In genomic region chr12:105369014-105369413, GRCh38 we compare ENCODE assay signal across 17 cellular contexts. TPM values are rescaled to one million over a fixed set of nuclear protein-coding genes. Genes with fewer than 3 reads are reported as not detected.
DNase-seq lines count a peak whose midpoint lies in the region; ATAC-seq and TF ChIP-seq lines count a peak whose summit lies in the region.
"Had no signal": no experiment of that assay in that cellular context is flagged by ENCODE, and none has a peak within 500 bp of the region (broad histone marks: within the 10 kb centered on the region; RNA-seq: fewer than 3 reads in every experiment).

No MANE protein-coding gene starts in this region.

- no peak overlapping the region for H2AFZ ChIP-seq in mammary epithelial cell (ENCODE audit: low read depth, low read length)

- in situ Hi-C loops in mammary epithelial cell (cut with MboI; ENCODE audit: low sequenced_read_pairs in 2 of 2): loop anchor here in 1 of 2 donors (25.0 kb wide), 1 partner anchor 157 kb away; no protein-coding TSS in a partner anchor

- H4K20me1 ChIP-seq in mammary epithelial cell (ENCODE audit: insufficient read depth, low read length): no peaks in the 10 kb centered on the region

- no peaks in the 10 kb centered on the region for H3K27me3 ChIP-seq in mammary epithelial cell (ENCODE audit: insufficient read depth, low read length)
- H3K27me3 ChIP-seq: ovary had no signal

- ATAC-seq in left colon: peak; percentile 55
- no peak for ATAC-seq in HG02610 (IDR thresholded peaks at IDR 0.05; ENCODE audit: unreplicated experiment)
- ATAC-seq: activated T-cell treated with anti-CD3 and anti-CD28 coated beads, Interleukin-2, amount 50 U/mL, for 72 hours; Right ventricle myocardium inferior had no signal

- peaks cover 5% of the 10 kb centered on the region for H3K36me3 Mint-ChIP-seq in activated CD4-positive, alpha-beta memory T cell treated with anti-CD3 and anti-CD28 coated beads for 36 hours

- H3K9me3 ChIP-seq in mammary epithelial cell (replicated peaks; ENCODE audit: insufficient read depth, low read length): no peaks in the 10 kb centered on the region
- H3K9me3 ChIP-seq: ovary had no signal

- WGBS in mammary epithelial cell (ENCODE audit: low coverage, missing lambda C conversion rate): 80% methylated on average over 3 of the region's 3 CpGs

- DNase-seq in Ammon's horn (ENCODE audit: low spot score) (peak; percentile 20), HT-29 (ENCODE audit: low spot score) (peak; percentile 38), mammary epithelial cell (peak; percentile 45), left colon (no peak), cerebellum (ENCODE audit: low spot score) (no peak), GM19240 (ENCODE audit: insufficient read length, low spot score) (no peak)
- DNase-seq in activated CD4-positive, alpha-beta memory T cell treated with anti-CD3 and anti-CD28 coated beads for 36 hours: no peak
- DNase-seq: activated B cell treated with CpG ODN at 0.5 μM for 24 hours; activated T-cell treated with anti-CD3 and anti-CD28 coated beads, Interleukin-2, amount 50 U/mL, for 72 hours; NCI-H446; ovary; stimulated activated CD4-positive, alpha-beta T cell treated with anti-CD3 and anti-CD28 coated beads, Interleukin-1b, Interleukin-23, amount 100 ng/mL, for 48 hours; stimulated activated naive CD4-positive, alpha-beta T cell treated with Interleukin-2 at 50 U/mL for 16 hours had no signal

- POLR2A ChIA-PET in activated CD4-positive, alpha-beta memory T cell treated with anti-CD3 and anti-CD28 coated beads for 36 hours (lab: Charles Lee): no interaction called here

- H3K9ac ChIP-seq in mammary epithelial cell (ENCODE audit: insufficient read depth, low read length): no peak overlapping the region

- BruUV-seq in mammary epithelial cell (replicated peaks; lab: Mats Ljungman, UMichigan): no TSS peak

- dilution Hi-C loops in mammary epithelial cell (cut with HindIII; ENCODE audit: low sequenced_read_pairs): no loop called here

- CTCF ChIA-PET in mammary epithelial cell (lab: Charles Lee; ENCODE audit: low non-redundant PET): no interaction called here
- CTCF ChIA-PET in activated CD4-positive, alpha-beta memory T cell treated with anti-CD3 and anti-CD28 coated beads for 36 hours (lab: Charles Lee): interaction anchor here (2.1 kb wide), 1 partner anchor 15 kb away, joined by 8 read pairs; no protein-coding TSS in a partner anchor

- peaks cover 16% of the 10 kb centered on the region for H3K79me2 ChIP-seq in mammary epithelial cell (ENCODE audit: insufficient read depth, low read length)

- H3K27me3 Mint-ChIP-seq in activated CD4-positive, alpha-beta memory T cell treated with anti-CD3 and anti-CD28 coated beads for 36 hours: no peaks in the 10 kb centered on the region
- H3K27me3 Mint-ChIP-seq: activated B cell treated with CpG ODN at 0.5 μM for 24 hours; central memory CD8-positive, alpha-beta T cell had no signal

- no peak overlapping the region for H3K27ac Mint-ChIP-seq in activated CD4-positive, alpha-beta memory T cell treated with anti-CD3 and anti-CD28 coated beads for 36 hours
- H3K27ac Mint-ChIP-seq: activated B cell treated with CpG ODN at 0.5 μM for 24 hours; activated T-cell treated with anti-CD3 and anti-CD28 coated beads, Interleukin-2, amount 50 U/mL, for 72 hours had no signal

- H3K4me1 Mint-ChIP-seq in activated CD4-positive, alpha-beta memory T cell treated with anti-CD3 and anti-CD28 coated beads for 36 hours (ENCODE audit: low read depth): no peaks in the 10 kb centered on the region
- H3K4me1 Mint-ChIP-seq: central memory CD8-positive, alpha-beta T cell had no signal

- H3K36me3 ChIP-seq in mammary epithelial cell (ENCODE audit: insufficient read depth, low read length): peaks cover 20% of the 10 kb centered on the region
- H3K36me3 ChIP-seq: ovary had no signal

- no peak overlapping the region for H3K4me3 ChIP-seq in mammary epithelial cell (replicated peaks in 1 of 3; ENCODE audit: insufficient read depth in 1 of 3, low read depth in 2 of 3, low read length in 3 of 3)
- H3K4me3 ChIP-seq: lung, ovary had no signal

- no peak overlapping the region for H3K4me2 ChIP-seq in mammary epithelial cell (ENCODE audit: insufficient read depth, low read depth, low read length)

- no peak overlapping the region for H3K4me3 Mint-ChIP-seq in activated CD4-positive, alpha-beta memory T cell treated with anti-CD3 and anti-CD28 coated beads for 36 hours
- H3K4me3 Mint-ChIP-seq: activated B cell treated with CpG ODN at 0.5 μM for 24 hours; activated T-cell treated with anti-CD3 and anti-CD28 coated beads, Interleukin-2, amount 50 U/mL, for 72 hours; central memory CD8-positive, alpha-beta T cell had no signal

- no peak overlapping the region for H3K27ac ChIP-seq in mammary epithelial cell (ENCODE audit: insufficient read depth, low read depth, low read length)
- H3K27ac ChIP-seq: ovary had no signal

- intact Hi-C loops in mammary epithelial cell (cut with micrococcal nuclease): loop anchor here (1.0 kb wide), 1 partner anchor 134 kb away; no protein-coding TSS in a partner anchor
- intact Hi-C loops in left colon (cut with DNase I, micrococcal nuclease): no loop called here
- intact Hi-C loops in activated CD4-positive, alpha-beta memory T cell treated with anti-CD3 and anti-CD28 coated beads for 36 hours (cut with micrococcal nuclease): no loop called here

- H3K4me1 ChIP-seq in mammary epithelial cell (ENCODE audit: insufficient read depth, low read length): no peaks in the 10 kb centered on the region

- H3K9me3 Mint-ChIP-seq in activated CD4-positive, alpha-beta memory T cell treated with anti-CD3 and anti-CD28 coated beads for 36 hours: no peaks in the 10 kb centered on the region
- H3K9me3 Mint-ChIP-seq: activated B cell treated with CpG ODN at 0.5 μM for 24 hours; activated T-cell treated with anti-CD3 and anti-CD28 coated beads, Interleukin-2, amount 50 U/mL, for 72 hours; central memory CD8-positive, alpha-beta T cell had no signal

- TF ChIP-seq CTCF in mammary epithelial cell (conservative IDR thresholded peaks at IDR 0.05 in 1 of 2, IDR thresholded peaks at IDR 0.05 in 1 of 2; ENCODE audit: extremely low read depth in 1 of 2, insufficient read depth in 1 of 2, low read depth in 1 of 2, low read length in 2 of 2): peak in 1 of 2 donors; percentile 41

RNA-seq across cellular contexts. Expression of gene C12orf75, which starts 38.5 kb away (rescaled TPM):
- total RNA-seq in HT-29 (2014; rRNA removed; shearing (Covaris generic)): 81.9 and 94.0 TPM in 2 replicates
- total RNA-seq in mammary epithelial cell: 100 to 1,000 TPM in 1 of 2 donors, 10 to 100 TPM in 1; 88.7 to 177 TPM
- 115 TPM for polyA plus RNA-seq in mammary epithelial cell
- 64.7 TPM for polyA minus RNA-seq in mammary epithelial cell
- total RNA-seq in left colon: 100 to 1,000 TPM; 115 to 119 TPM
- 33.7 TPM for total RNA-seq in cerebellum
- total RNA-seq in activated CD4-positive, alpha-beta memory T cell treated with anti-CD3 and anti-CD28 coated beads for 36 hours: 10 to 100 TPM; 73.7 to 79.7 TPM

Comparison
In these comparisons a context has a peak if more than half of its experiments do, and no peak if none do; other contexts are left out.
1. DNase-seq: peak in Ammon's horn (single experiment), HT-29 (single experiment) and mammary epithelial cell (single experiment); none in left colon (0 of 2), cerebellum (single experiment), GM19240 (single experiment) and activated CD4-positive, alpha-beta memory T cell treated with anti-CD3 and anti-CD28 coated beads for 36 hours (single experiment).